Comparison of ENCODE assay signal across 8 cellular contexts in genomic region chr3:33438871-33439270, GRCh38. TPM values are rescaled to one million over a fixed set of nuclear protein-coding genes. Genes with fewer than 3 reads are reported as not detected.
A peak's percentile ranks its signal among the peaks of the same experiment; 100 is the strongest.
DNase-seq lines count a peak whose midpoint lies in the region; ATAC-seq and TF ChIP-seq lines count a peak whose summit lies in the region.

No MANE protein-coding gene starts in this region.

- TF ChIP-seq POLR2A in spleen (IDR thresholded peaks at IDR 0.05) = no peak

- no peaks in the 10 kb centered on the region for H3K27me3 ChIP-seq in hepatocyte
- no peaks in the 10 kb centered on the region for H3K27me3 ChIP-seq in spleen (replicated peaks in 1 of 7)

- 4% methylated on average over 4 of the region's 4 CpGs for WGBS in hepatocyte (ENCODE audit: low lambda C conversion rate, missing lambda C conversion rate)
- 12 to 22% (median 16%) methylated on average over 4 of the region's 4 CpGs for WGBS in spleen, 5 donors

- H2AFZ ChIP-seq in hepatocyte = peak overlapping the region; percentile 57

- intact Hi-C loops in spleen (cut with DNase I; ENCODE audit: low total_unique reads) = no loop called here

- H3K9me3 ChIP-seq in hepatocyte (ENCODE audit: low read depth) = no peaks in the 10 kb centered on the region
- no peaks in the 10 kb centered on the region for H3K9me3 ChIP-seq in spleen

- peak overlapping the region; percentile 93 for H3K4me3 ChIP-seq in WI38 (ENCODE audit: low read depth, low read length)
- peak overlapping the region; percentile 73 for H3K4me3 ChIP-seq in hepatocyte
- peak overlapping the region; percentile 75 to 98 (median 82) for H3K4me3 ChIP-seq in spleen

- ATAC-seq in GM21423 (IDR thresholded peaks at IDR 0.05; ENCODE audit: unreplicated experiment) = no peak
- ATAC-seq in GM21515 (IDR thresholded peaks at IDR 0.05; ENCODE audit: unreplicated experiment) = no peak

- peaks cover 45% of the 10 kb centered on the region for H4K20me1 ChIP-seq in hepatocyte (ENCODE audit: insufficient read depth, poor library complexity, severe bottlenecking)

- peak overlapping the region; percentile 87 for H3K4me2 ChIP-seq in hepatocyte

- TF ChIP-seq CTCF in WI38 (IDR thresholded peaks at IDR 0.05; ENCODE audit: low read depth, low read length) = no peak
- TF ChIP-seq CTCF in hepatocyte (IDR thresholded peaks at IDR 0.05; ENCODE audit: poor library complexity) = no peak
- no peak for TF ChIP-seq CTCF in spleen (IDR thresholded peaks at IDR 0.05 in 8 of 11, conservative IDR thresholded peaks at IDR 0.05 in 3 of 11)

- H3K36me3 ChIP-seq in hepatocyte (replicated peaks; ENCODE audit: insufficient read depth, low read depth) (no peaks in the 10 kb centered on the region), spleen (no peaks in the 10 kb centered on the region)

- H3K4me1 ChIP-seq in hepatocyte (ENCODE audit: insufficient read depth) = peaks cover 6% of the 10 kb centered on the region
- peaks cover 29 to 69% (median 60%) of the 10 kb centered on the region in 6 donors for H3K4me1 ChIP-seq in spleen

- H3K27ac ChIP-seq in hepatocyte = peak overlapping the region; percentile 99
- peak overlapping the region; percentile 94 to 99 (median 98) for H3K27ac ChIP-seq in spleen

- no peaks in the 10 kb centered on the region for H3K9me2 ChIP-seq in hepatocyte (replicated peaks; ENCODE audit: insufficient read depth)

- peaks cover 59% of the 10 kb centered on the region for H3K79me2 ChIP-seq in hepatocyte

- peak; percentile 19 for DNase-seq in DMS 273 (lab: John Stamatoyannopoulos, UW; ENCODE audit: unreplicated experiment)
- no peak for DNase-seq in DMS 273 treated with DMSO at 0.1 percent for 48 hours (lab: John Stamatoyannopoulos, UW)
- no peak for DNase-seq in hepatocyte (ENCODE audit: low spot score)
- no peak for DNase-seq in spleen
- no peak for DNase-seq in NCI-H345 (lab: John Stamatoyannopoulos, UW)

RNA-seq across cellular contexts. Expression of gene UBP1, which starts 1.3 kb away (rescaled TPM):
- total RNA-seq in hepatocyte (47.8 and 50.3 TPM in 2 replicates), spleen (10 to 100 TPM; 52.8 to 88.2 (median 73.4) TPM)
- polyA plus RNA-seq in hepatocyte (32.7 and 33.5 TPM in 2 replicates), spleen (10 to 100 TPM; 27.6 to 37.5 (median 35.8) TPM)
